In the genomic region with DNA sequence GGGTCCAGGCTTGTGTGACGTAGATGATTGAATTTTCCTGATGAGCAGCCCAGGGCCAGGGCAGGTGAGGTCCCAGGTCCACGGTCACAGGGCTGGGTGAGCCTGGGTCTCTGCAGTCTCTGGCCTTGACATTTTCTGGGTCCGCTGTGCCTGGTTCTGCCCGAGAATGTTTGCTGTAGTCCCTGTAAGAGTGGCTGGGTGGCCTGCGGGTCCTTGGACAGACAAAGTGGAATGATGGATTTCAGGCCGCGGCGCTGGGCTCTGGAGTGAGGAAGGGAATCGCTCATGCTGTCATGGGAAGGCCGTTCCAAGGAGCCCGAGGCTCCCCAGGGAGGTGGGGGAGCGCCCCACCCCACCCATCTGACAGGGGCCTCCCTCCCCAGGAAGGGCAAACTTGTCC, we compare ENCODE assay signal across 21 cellular contexts.
A peak's percentile ranks its signal among the peaks of the same experiment; 100 is the strongest.
DNase-seq lines count a peak whose midpoint lies in the region; ATAC-seq and TF ChIP-seq lines count a peak whose summit lies in the region.
"Had no signal": no experiment of that assay in that cellular context is flagged by ENCODE, and none has a peak within 500 bp of the region (broad histone marks: within the 10 kb centered on the region; RNA-seq: fewer than 3 reads in every experiment).

No MANE protein-coding gene starts in this region.

- H3K9ac ChIP-seq in BLaER1 (no peak overlapping the region; the same call in 1 of the 2 replicates), neural progenitor cell (no peak overlapping the region)

- H3K27ac ChIP-seq in BLaER1 (no peak overlapping the region), neural progenitor cell (no peak overlapping the region)
- H3K27ac ChIP-seq: 22Rv1 had no signal

- no peak overlapping the region for H2AFZ ChIP-seq in neural progenitor cell (replicated peaks)

- peaks cover 5% of the 10 kb centered on the region for H3F3A ChIP-seq in neural progenitor cell (ENCODE audit: low read depth)

- no peak overlapping the region for H3K4me3 ChIP-seq in BLaER1
- H3K4me3 ChIP-seq in neural progenitor cell = no peak overlapping the region
- H3K4me3 ChIP-seq: GM12878 had no signal

- peak overlapping the region; percentile 96 for H3K4me2 ChIP-seq in BLaER1
- no peak overlapping the region for H3K4me2 ChIP-seq in neural progenitor cell

- DNase-seq in neural progenitor cell (ENCODE audit: low spot score) (no peak), type B pancreatic cell (ENCODE audit: extremely low spot score, unreplicated experiment) (no peak), UCSD-AML1 (lab: John Stamatoyannopoulos, UW; ENCODE audit: unreplicated experiment) (no peak)
- DNase-seq in stimulated activated CD4-positive, alpha-beta T cell treated with anti-CD3 and anti-CD28 coated beads, Interleukin-4, amount 100 ng/mL, for 1 hour = no peak
- no peak for DNase-seq in activated CD8-positive, alpha-beta memory T cell treated with anti-CD3 and anti-CD28 coated beads, Interleukin-2, amount 10 ng/mL, durations not matched to agents 7 days and 5 days
- DNase-seq: C1 segment of cervical spinal cord; Caco-2; CD4-positive, CD25-positive, alpha-beta regulatory T cell; CD8-positive, alpha-beta T cell; DMS 273 treated with DMSO at 0.1 percent for 48 hours; DMS79; EL; GDM1; GOT3; H7; HCEC 1CT had no signal

- H3K36me3 ChIP-seq in BLaER1 = no peaks in the 10 kb centered on the region
- H3K36me3 ChIP-seq in neural progenitor cell = no peaks in the 10 kb centered on the region

- H3K27ac Mint-ChIP-seq in brain = peak overlapping the region in 3 of 5 experiments; percentile 51 to 79 (median 78)
- H3K27ac Mint-ChIP-seq in neural progenitor cell = peak overlapping the region; percentile 53
- H3K27ac Mint-ChIP-seq in type B pancreatic cell = no peak overlapping the region
- H3K27ac Mint-ChIP-seq in activated CD8-positive, alpha-beta memory T cell treated with anti-CD3 and anti-CD28 coated beads, Interleukin-2, amount 10 ng/mL, durations not matched to agents 7 days and 5 days = no peak overlapping the region
- H3K27ac Mint-ChIP-seq: B cell; CD4-positive, CD25-positive, alpha-beta regulatory T cell; CD8-positive, alpha-beta T cell had no signal

- H3K27me3 Mint-ChIP-seq in brain (peaks cover 7% of the 10 kb centered on the region), neural progenitor cell (ENCODE audit: insufficient read depth, low read depth) (peaks cover 20% of the 10 kb centered on the region), type B pancreatic cell (peaks cover 15% of the 10 kb centered on the region)
- peaks cover 27% of the 10 kb centered on the region for H3K27me3 Mint-ChIP-seq in activated CD8-positive, alpha-beta memory T cell treated with anti-CD3 and anti-CD28 coated beads, Interleukin-2, amount 10 ng/mL, durations not matched to agents 7 days and 5 days

- H3K9me3 Mint-ChIP-seq in brain (peaks cover 0 to 6% (median 0%) of the 10 kb centered on the region in 5 experiments), neural progenitor cell (no peaks in the 10 kb centered on the region), type B pancreatic cell (no peaks in the 10 kb centered on the region)
- H3K9me3 Mint-ChIP-seq in activated CD8-positive, alpha-beta memory T cell treated with anti-CD3 and anti-CD28 coated beads, Interleukin-2, amount 10 ng/mL, durations not matched to agents 7 days and 5 days (ENCODE audit: low read depth) = no peaks in the 10 kb centered on the region
- H3K9me3 Mint-ChIP-seq: CD4-positive, CD25-positive, alpha-beta regulatory T cell; CD8-positive, alpha-beta T cell had no signal

- H3K79me2 ChIP-seq in neural progenitor cell (ENCODE audit: low read depth) = no peaks in the 10 kb centered on the region

- CTCF ChIA-PET in activated CD8-positive, alpha-beta memory T cell treated with anti-CD3 and anti-CD28 coated beads, Interleukin-2, amount 10 ng/mL, durations not matched to agents 7 days and 5 days (lab: Charles Lee) = interaction anchor here (0.9 to 3.1 kb wide), 3 partner anchors 10 to 155 kb away, joined by 3 to 14 read pairs (median 3); no protein-coding TSS in a partner anchor

- H3K4me1 ChIP-seq in BLaER1 (peaks cover 95% of the 10 kb centered on the region), neural progenitor cell (peaks cover 15% of the 10 kb centered on the region)
- H3K4me1 ChIP-seq: Caco-2 had no signal

- H3K4me3 Mint-ChIP-seq in brain (no peak overlapping the region), neural progenitor cell (no peak overlapping the region), type B pancreatic cell (peak overlapping the region; percentile 20)
- no peak overlapping the region for H3K4me3 Mint-ChIP-seq in activated CD8-positive, alpha-beta memory T cell treated with anti-CD3 and anti-CD28 coated beads, Interleukin-2, amount 10 ng/mL, durations not matched to agents 7 days and 5 days
- H3K4me3 Mint-ChIP-seq: B cell; CD4-positive, CD25-positive, alpha-beta regulatory T cell; CD8-positive, alpha-beta T cell had no signal

- H3K4me1 Mint-ChIP-seq in brain (peaks cover 84% of the 10 kb centered on the region), neural progenitor cell (peaks cover 55% of the 10 kb centered on the region), type B pancreatic cell (ENCODE audit: unreplicated experiment) (peaks cover 49% of the 10 kb centered on the region)
- no peaks in the 10 kb centered on the region for H3K4me1 Mint-ChIP-seq in activated CD8-positive, alpha-beta memory T cell treated with anti-CD3 and anti-CD28 coated beads, Interleukin-2, amount 10 ng/mL, durations not matched to agents 7 days and 5 days

- H3K36me3 Mint-ChIP-seq in brain = no peaks in the 10 kb centered on the region
- H3K36me3 Mint-ChIP-seq in neural progenitor cell = peaks cover 4% of the 10 kb centered on the region
- H3K36me3 Mint-ChIP-seq in type B pancreatic cell = no peaks in the 10 kb centered on the region
- no peaks in the 10 kb centered on the region for H3K36me3 Mint-ChIP-seq in activated CD8-positive, alpha-beta memory T cell treated with anti-CD3 and anti-CD28 coated beads, Interleukin-2, amount 10 ng/mL, durations not matched to agents 7 days and 5 days
- H3K36me3 Mint-ChIP-seq: CD4-positive, CD25-positive, alpha-beta regulatory T cell; CD8-positive, alpha-beta T cell had no signal

- TF ChIP-seq CTCF in brain (conservative IDR thresholded peaks at IDR 0.05) (no peak), neural progenitor cell (IDR thresholded peaks at IDR 0.05) (no peak), type B pancreatic cell (conservative IDR thresholded peaks at IDR 0.05) (no peak)

- ATAC-seq in activated CD8-positive, alpha-beta memory T cell treated with anti-CD3 and anti-CD28 coated beads, Interleukin-2, amount 10 ng/mL, durations not matched to agents 7 days and 5 days = no peak
- ATAC-seq: CD8-positive, alpha-beta T cell; GM12878 had no signal

- no peaks in the 10 kb centered on the region for H3K9me3 ChIP-seq in BLaER1
- no peaks in the 10 kb centered on the region for H3K9me3 ChIP-seq in neural progenitor cell (ENCODE audit: low read depth)
- H3K9me3 ChIP-seq: Caco-2 had no signal

- H3K27me3 ChIP-seq in BLaER1 (no peaks in the 10 kb centered on the region), neural progenitor cell (no peaks in the 10 kb centered on the region)

- H4K20me1 ChIP-seq in BLaER1 (no peaks in the 10 kb centered on the region), neural progenitor cell (ENCODE audit: low read depth) (peaks cover 3% of the 10 kb centered on the region)

Comparison
In these comparisons a context has a peak if more than half of its experiments do, and no peak if none do; other contexts are left out.
1. H3K27ac Mint-ChIP-seq: peak in brain (3 of 5) and neural progenitor cell (single experiment); none in type B pancreatic cell (single experiment) and activated CD8-positive, alpha-beta memory T cell treated with anti-CD3 and anti-CD28 coated beads, Interleukin-2, amount 10 ng/mL, durations not matched to agents 7 days and 5 days (single experiment).